19 cellular contexts compared by ENCODE assay signal in genomic region chr12:59122784-59123183, GRCh38.
A peak's percentile ranks its signal among the peaks of the same experiment; 100 is the strongest.
DNase-seq lines count a peak whose midpoint lies in the region; ATAC-seq and TF ChIP-seq lines count a peak whose summit lies in the region.
"Had no signal": no experiment of that assay in that cellular context is flagged by ENCODE, and none has a peak within 500 bp of the region (broad histone marks: within the 10 kb centered on the region; RNA-seq: fewer than 3 reads in every experiment).

No MANE protein-coding gene starts in this region.

- H3K4me3 ChIP-seq in AG10803 (ENCODE audit: low read length): no peak overlapping the region
- no peak overlapping the region for H3K4me3 ChIP-seq in fibroblast of pulmonary artery (replicated peaks; ENCODE audit: low read depth, low read length)
- H3K4me3 ChIP-seq in Caco-2 (ENCODE audit: low read depth, low read length): no peak overlapping the region
- H3K4me3 ChIP-seq: A549, BLaER1 had no signal

- H3K36me3 Mint-ChIP-seq in Caco-2 (ENCODE audit: insufficient read depth, unreplicated experiment): no peaks in the 10 kb centered on the region
- H3K36me3 Mint-ChIP-seq: CD4-positive, alpha-beta memory T cell had no signal

- no peaks in the 10 kb centered on the region for H3K4me1 ChIP-seq in Caco-2
- H3K4me1 ChIP-seq: A549, BLaER1 had no signal

- H3K4me3 Mint-ChIP-seq in Caco-2 (ENCODE audit: unreplicated experiment): no peak overlapping the region
- H3K4me3 Mint-ChIP-seq: CD4-positive, alpha-beta memory T cell had no signal

- H3K9me3 ChIP-seq in Caco-2: no peaks in the 10 kb centered on the region
- H3K9me3 ChIP-seq: BLaER1 had no signal

- no peaks in the 10 kb centered on the region for H3K36me3 ChIP-seq in Caco-2 (ENCODE audit: control insufficient read depth, insufficient read depth, low read length)
- H3K36me3 ChIP-seq: BLaER1 had no signal

- no peak for TF ChIP-seq CTCF in AG10803 (conservative IDR thresholded peaks at IDR 0.05; ENCODE audit: low read length)
- TF ChIP-seq CTCF in fibroblast of pulmonary artery (IDR thresholded peaks at IDR 0.05; ENCODE audit: low read length, missing control alignments): no peak
- TF ChIP-seq CTCF in Caco-2 (IDR thresholded peaks at IDR 0.05; ENCODE audit: insufficient read depth in 1 of 2, low read depth in 1 of 2, low read length in 1 of 2, severe bottlenecking in 1 of 2, unreplicated experiment in 1 of 2): no peak

- H3K9me3 Mint-ChIP-seq in Caco-2 (ENCODE audit: unreplicated experiment): peaks cover 23% of the 10 kb centered on the region

- ATAC-seq in sciatic nerve: peak; percentile 59
- ATAC-seq: A549 had no signal

- intact Hi-C loops in sciatic nerve (cut with DNase I): loop anchor here (5.0 kb wide), 1 partner anchor 1910 kb away; no protein-coding TSS in a partner anchor
- intact Hi-C loops in Caco-2 (cut with micrococcal nuclease; ENCODE audit: unreplicated experiment): no loop called here

- H3K27me3 ChIP-seq in Caco-2 (replicated peaks; ENCODE audit: control insufficient read depth, insufficient read depth, low read length): no peaks in the 10 kb centered on the region
- H3K27me3 ChIP-seq: BLaER1 had no signal

- POLR2A ChIA-PET in Caco-2 (lab: Charles Lee): no interaction called here

- peaks cover 3% of the 10 kb centered on the region for H3K27me3 Mint-ChIP-seq in Caco-2 (ENCODE audit: insufficient read depth, unreplicated experiment)

- no TSS peak for BruUV-seq in Caco-2 (replicated peaks; lab: Mats Ljungman, UMichigan)

- no peak overlapping the region for H3K27ac Mint-ChIP-seq in Caco-2 (ENCODE audit: unreplicated experiment)
- H3K27ac Mint-ChIP-seq: CD4-positive, alpha-beta memory T cell had no signal

- DNase-seq in AG10803 (ENCODE audit: low read depth): peak; percentile 47
- peak; percentile 60 for DNase-seq in astrocyte of the hippocampus (ENCODE audit: low read depth, low spot score)
- peak; percentile 4 for DNase-seq in fibroblast of pulmonary artery (ENCODE audit: low read depth)
- DNase-seq in sciatic nerve (ENCODE audit: low spot score): no peak
- no peak for DNase-seq in Caco-2
- DNase-seq in activated naive CD4-positive, alpha-beta T cell treated with anti-CD3 and anti-CD28 coated beads, Interleukin-2, amount 50 U/mL, for 16 hours: no peak
- no peak for DNase-seq in HK-2 (ENCODE audit: unreplicated experiment)
- no peak for DNase-seq in DMS79 (lab: John Stamatoyannopoulos, UW)
- DNase-seq: CD4-positive, alpha-beta memory T cell; MM.1S; NCI-H1105 treated with DMSO at 0.1 percent for 48 hours; NCI-H187; NCI-H2107; NCI-H510A; NCI-H82; RPMI8226; SHP77 treated with DMSO at 0.1 percent for 48 hours had no signal

- no peaks in the 10 kb centered on the region for H3K4me1 Mint-ChIP-seq in Caco-2 (ENCODE audit: low read depth, unreplicated experiment)
- H3K4me1 Mint-ChIP-seq: CD4-positive, alpha-beta memory T cell had no signal

- CTCF ChIA-PET in Caco-2 (lab: Charles Lee): no interaction called here

Comparison
In these comparisons a context has a peak if more than half of its experiments do, and no peak if none do; other contexts are left out.
1. DNase-seq: peak in AG10803 (single experiment), astrocyte of the hippocampus (single experiment) and fibroblast of pulmonary artery (single experiment); none in sciatic nerve (single experiment), Caco-2 (0 of 2), activated naive CD4-positive, alpha-beta T cell treated with anti-CD3 and anti-CD28 coated beads, Interleukin-2, amount 50 U/mL, for 16 hours (single experiment), HK-2 (single experiment) and DMS79 (single experiment).